Comparison of ENCODE assay signal across 8 cellular contexts in the genomic region with DNA sequence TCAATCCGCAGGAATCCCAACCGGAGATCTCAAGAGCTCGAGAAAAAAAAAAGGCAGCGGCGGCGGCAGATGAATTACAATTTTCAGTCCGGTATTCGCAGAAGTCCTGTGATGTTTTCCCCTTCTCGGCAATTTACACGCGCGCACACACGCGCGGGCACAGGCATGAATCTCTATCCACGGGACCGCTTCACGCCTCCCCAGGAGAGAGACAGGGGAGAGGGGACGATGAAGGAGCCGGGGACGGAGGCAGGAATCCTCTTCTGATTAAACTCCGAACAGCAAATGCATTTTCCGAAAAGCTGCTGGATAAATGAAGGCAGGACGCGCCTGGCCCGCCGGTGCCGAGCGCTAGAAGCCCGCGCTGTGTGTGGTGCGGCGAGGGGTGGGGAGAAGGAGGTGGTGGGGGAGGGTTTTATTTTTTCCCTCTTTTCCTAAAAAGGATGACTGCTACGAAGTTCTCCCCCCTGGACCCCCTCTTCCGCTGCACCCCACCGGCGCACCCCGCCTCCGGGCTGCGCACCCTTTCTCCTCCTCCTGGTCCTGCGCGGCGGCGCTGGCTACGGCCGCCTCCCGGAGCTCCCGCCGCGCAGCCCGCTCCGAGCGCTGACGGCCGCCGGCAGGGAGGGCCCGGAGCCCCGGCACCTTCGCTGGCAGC. TPM values are rescaled to one million over a fixed set of nuclear protein-coding genes. Genes with fewer than 3 reads are reported as not detected.
DNase-seq lines count a peak whose midpoint lies in the region; ATAC-seq and TF ChIP-seq lines count a peak whose summit lies in the region.

Gene BCL2 (minus strand): TSS at position 387 of the 658 bp plus-strand sequence.

- H3K27me3 ChIP-seq in adrenal gland (peaks cover 5% of the 10 kb centered on the region), right atrium auricular region (no peaks in the 10 kb centered on the region)

- peak in 4 of 6 experiments; percentile 41 to 75 (median 64) for DNase-seq in stimulated activated naive CD4-positive, alpha-beta T cell (lab: John Stamatoyannopoulos, UW)
- DNase-seq in stimulated activated naive CD4-positive, alpha-beta T cell treated with Interleukin-2 at 50 U/mL for 16 hours (lab: John Stamatoyannopoulos, UW): no peak
- DNase-seq in NCI-H774 (lab: John Stamatoyannopoulos, UW): peak; percentile 56
- peak in 5 of 7 donors; percentile 19 to 33 (median 29) for DNase-seq in adrenal gland
- no peak for DNase-seq in right atrium auricular region (ENCODE audit: low spot score)
- peak; percentile 86 for DNase-seq in posterior vena cava (ENCODE audit: low spot score)
- no peak for DNase-seq in DMS153 treated with DMSO at 0.1 percent for 48 hours (lab: John Stamatoyannopoulos, UW; ENCODE audit: unreplicated experiment)

- H3K27ac ChIP-seq in adrenal gland (peak within 1 kb of the TSS in 3 of 5 donors; percentile 53 to 87 (median 72)), right atrium auricular region (peak within 1 kb of the TSS; percentile 89)

- H3K36me3 ChIP-seq in adrenal gland (replicated peaks in 1 of 2): no peaks in the 10 kb centered on the region
- H3K36me3 ChIP-seq in right atrium auricular region: no peaks in the 10 kb centered on the region

- TF ChIP-seq CTCF in adrenal gland (IDR thresholded peaks at IDR 0.05) (no peak), right atrium auricular region (IDR thresholded peaks at IDR 0.05) (no peak)

- H3K9me3 ChIP-seq in adrenal gland (replicated peaks in 1 of 3) (no peaks in the 10 kb centered on the region), right atrium auricular region (no peaks in the 10 kb centered on the region)

- peak in 1 of 2 donors; percentile 0 for TF ChIP-seq POLR2A in adrenal gland (IDR thresholded peaks at IDR 0.05)

- intact Hi-C loops in adrenal gland (cut with DNase I): loop anchor here (5.0 to 10.0 kb wide), 4 partner anchors 187 to 302 kb away; no protein-coding TSS in a partner anchor
- intact Hi-C loops in posterior vena cava (cut with DNase I): loop anchor here (5.0 to 10.0 kb wide), 3 partner anchors 55 to 302 kb away; no protein-coding TSS in a partner anchor

- H3K4me1 ChIP-seq in adrenal gland (replicated peaks in 1 of 2): peaks cover 0 to 4% of the 10 kb centered on the region in 2 donors
- peaks cover 0 to 40% of the 10 kb centered on the region in 2 donors for H3K4me1 ChIP-seq in right atrium auricular region

- WGBS in adrenal gland, 4 donors: 0 to 1% (median 0%) methylated on average over 20 to 59 of the region's 59 CpGs

- ATAC-seq in HG02973 (IDR thresholded peaks at IDR 0.05; ENCODE audit: unreplicated experiment): peak; percentile 11

- peak within 1 kb of the TSS in 3 of 4 donors; percentile 8 to 78 (median 60) for H3K4me3 ChIP-seq in adrenal gland
- peak within 1 kb of the TSS; percentile 74 to 75 for H3K4me3 ChIP-seq in right atrium auricular region

RNA-seq across cellular contexts. Expression of gene BCL2, which starts in this region (rescaled TPM):
- 1 to 10 TPM in 7 of 8 donors, under 1 TPM in 1; 0.85 to 7.7 (median 4.0) TPM for total RNA-seq in adrenal gland
- 1 to 10 TPM; 1.2 to 2.9 (median 1.5) TPM for polyA plus RNA-seq in adrenal gland
- total RNA-seq in right atrium auricular region: 1 to 10 TPM; 6.5 to 8.0 TPM
- total RNA-seq in posterior vena cava: 10 to 100 TPM; 11.6 to 13.5 TPM

Comparison
In these comparisons a context has a peak if more than half of its experiments do, and no peak if none do; other contexts are left out.
1. DNase-seq: peak in stimulated activated naive CD4-positive, alpha-beta T cell (4 of 6), NCI-H774 (single experiment), adrenal gland (5 of 7) and posterior vena cava (single experiment); none in stimulated activated naive CD4-positive, alpha-beta T cell treated with Interleukin-2 at 50 U/mL for 16 hours (single experiment), right atrium auricular region (single experiment) and DMS153 treated with DMSO at 0.1 percent for 48 hours (single experiment).